ENCODE assay signal across 8 cellular contexts in the genomic region with DNA sequence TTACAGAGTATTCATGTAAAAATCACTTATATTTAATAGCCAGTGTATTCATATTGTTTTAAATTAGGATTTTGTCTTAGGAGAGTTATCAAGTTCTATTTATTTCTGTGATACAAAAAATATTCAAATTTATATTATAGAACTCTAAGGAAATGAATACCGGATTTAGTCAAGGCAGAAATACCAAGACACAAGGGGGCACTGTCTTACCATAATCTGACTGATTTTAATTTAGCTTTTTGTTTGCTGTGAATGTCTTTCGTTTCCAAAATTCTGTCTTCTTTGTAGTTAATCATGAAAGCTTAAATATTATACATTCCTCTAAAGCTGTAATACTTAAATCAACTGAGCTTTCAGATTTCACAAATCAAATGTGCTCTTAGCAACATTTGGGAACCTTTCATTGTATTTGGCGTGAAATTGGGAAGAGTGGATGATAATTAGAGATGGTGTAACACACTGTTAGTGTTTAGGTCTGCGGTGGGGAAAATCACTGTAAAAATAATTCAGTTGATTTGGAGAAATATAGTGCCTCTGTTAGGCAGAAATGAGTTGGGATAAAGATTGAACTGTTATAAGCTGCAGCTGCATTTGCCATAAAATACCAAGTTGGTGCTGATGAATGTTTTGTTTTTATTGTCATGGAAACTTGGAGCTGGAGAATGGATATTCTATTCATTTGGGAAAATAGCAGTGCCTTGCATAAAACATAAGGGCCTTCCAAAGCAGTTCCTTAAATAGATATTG.
A peak's percentile ranks its signal among the peaks of the same experiment; 100 is the strongest.
DNase-seq lines count a peak whose midpoint lies in the region; ATAC-seq and TF ChIP-seq lines count a peak whose summit lies in the region.

No MANE protein-coding gene starts in this region.

- peak; percentile 64 for ATAC-seq in mucosa of descending colon

- TF ChIP-seq RAD21 in Ishikawa (IDR thresholded peaks at IDR 0.05; ENCODE audit: low read depth), result peak; percentile 65

- H3K9me3 Mint-ChIP-seq in endothelial cell (ENCODE audit: unreplicated experiment), result no peaks in the 10 kb centered on the region

- peaks cover 13% of the 10 kb centered on the region for H3K36me3 Mint-ChIP-seq in endothelial cell (ENCODE audit: low read depth, unreplicated experiment)

- H3K4me3 ChIP-seq in mucosa of descending colon, result no peak overlapping the region

- H3K4me3 Mint-ChIP-seq in endothelial cell (ENCODE audit: unreplicated experiment), result no peak overlapping the region

- intact Hi-C loops in mucosa of descending colon (cut with DNase I, micrococcal nuclease), result loop anchor here (2.0 to 10.0 kb wide), 3 partner anchors 66 to 161 kb away; no protein-coding TSS in a partner anchor

- H3K9me3 ChIP-seq in mucosa of descending colon, result peaks cover under 1% of the 10 kb centered on the region

- H3K27me3 Mint-ChIP-seq in endothelial cell (ENCODE audit: unreplicated experiment), result no peaks in the 10 kb centered on the region

- TF ChIP-seq EP300 in Ishikawa (IDR thresholded peaks at IDR 0.05; ENCODE audit: borderline replicate concordance), result no peak

- peaks cover 9% of the 10 kb centered on the region for H3K4me1 ChIP-seq in mucosa of descending colon (ENCODE audit: low read depth)

- DNase-seq in COR-L47 (lab: John Stamatoyannopoulos, UW), result peak; percentile 71
- DNase-seq in OCI-M1 (lab: John Stamatoyannopoulos, UW), result peak; percentile 73
- DNase-seq in endothelial cell (ENCODE audit: low spot score), result no peak
- peak in 1 of 3 donors; percentile 77 for DNase-seq in mucosa of descending colon
- no peak for DNase-seq in HK-2 (ENCODE audit: unreplicated experiment)
- DNase-seq in activated CD8-positive, alpha-beta memory T cell treated with anti-CD3 and anti-CD28 coated beads, Interleukin-2, amount 50 U/mL, for 4 hours, result no peak
- DNase-seq in activated naive CD4-positive, alpha-beta T cell (lab: John Stamatoyannopoulos, UW), result no peak

- TF ChIP-seq CTCF in endothelial cell (IDR thresholded peaks at IDR 0.05; ENCODE audit: unreplicated experiment) (peak; percentile 68), mucosa of descending colon (IDR thresholded peaks at IDR 0.05) (peak; percentile 28)

- peaks cover 8% of the 10 kb centered on the region for H3K4me1 Mint-ChIP-seq in endothelial cell (ENCODE audit: unreplicated experiment)

- H3K27ac Mint-ChIP-seq in endothelial cell (ENCODE audit: unreplicated experiment), result peak overlapping the region; percentile 80

- no peaks in the 10 kb centered on the region for H3K36me3 ChIP-seq in mucosa of descending colon (ENCODE audit: low read depth)

TF ChIP-seq in Ishikawa, 13 proteins besides CTCF, POLR2A, EP300 and RAD21:
- TF ChIP-seq TCF12 (IDR thresholded peaks at IDR 0.05; ENCODE audit: low read depth), result no peak
- no peak for TF ChIP-seq FOXM1 (IDR thresholded peaks at IDR 0.05; ENCODE audit: borderline replicate concordance, low read depth)

Comparison
In these comparisons a context has a peak if more than half of its experiments do, and no peak if none do; other contexts are left out.
1. DNase-seq: peak in COR-L47 (single experiment) and OCI-M1 (single experiment); none in endothelial cell (single experiment), HK-2 (single experiment), activated CD8-positive, alpha-beta memory T cell treated with anti-CD3 and anti-CD28 coated beads, Interleukin-2, amount 50 U/mL, for 4 hours (single experiment) and activated naive CD4-positive, alpha-beta T cell (0 of 4).